Comparison of ENCODE assay signal across 13 cellular contexts in the genomic region with DNA sequence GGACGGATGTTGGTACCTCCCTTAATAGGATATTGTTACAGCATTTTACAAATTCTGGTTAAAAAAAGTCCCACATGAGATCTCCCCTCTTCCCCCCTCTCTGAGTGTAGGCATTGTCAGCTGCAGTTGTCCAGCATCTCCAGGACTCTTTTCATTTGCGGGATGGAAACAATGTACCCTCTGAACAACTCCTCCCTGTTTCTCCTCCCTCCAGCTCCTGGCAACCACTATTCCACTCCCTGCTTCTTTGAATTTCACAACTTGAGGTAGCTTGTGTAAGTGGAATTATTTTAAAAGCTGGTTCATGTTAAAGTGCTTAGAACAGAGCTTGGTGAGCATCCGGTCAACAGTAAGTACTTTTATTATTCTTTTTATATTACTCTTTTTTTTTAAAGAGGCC.
DNase-seq lines count a peak whose midpoint lies in the region; ATAC-seq and TF ChIP-seq lines count a peak whose summit lies in the region.
"Had no signal": no experiment of that assay in that cellular context is flagged by ENCODE, and none has a peak within 500 bp of the region (broad histone marks: within the 10 kb centered on the region; RNA-seq: fewer than 3 reads in every experiment).

No MANE protein-coding gene starts in this region.

- peak overlapping the region; percentile 42 to 71 (median 52) for H3K27ac ChIP-seq in esophagus muscularis mucosa (replicated peaks in 1 of 4)

- DNase-seq in GM03348 (ENCODE audit: low spot score) (peak; percentile 41), NCI-H69 (lab: John Stamatoyannopoulos, UW) (peak; percentile 2), esophagus muscularis mucosa (ENCODE audit: extremely low spot score) (no peak), putamen (ENCODE audit: low spot score) (peak; percentile 37), SHP77 (lab: John Stamatoyannopoulos, UW) (no peak)
- DNase-seq in activated naive CD4-positive, alpha-beta T cell treated with Interleukin-2 at 50 U/mL for 16 hours = no peak
- DNase-seq: activated T-cell treated with anti-CD3 and anti-CD28 coated beads, Interleukin-2, amount 50 U/mL, for 48 hours; cortex of kidney; mucosa of descending colon; NCI-H2029 treated with DMSO at 0.1 percent for 48 hours; small intestine had no signal

- no peaks in the 10 kb centered on the region for H3K36me3 ChIP-seq in esophagus muscularis mucosa

- ATAC-seq in HG03342 (IDR thresholded peaks at IDR 0.05; ENCODE audit: unreplicated experiment) = no peak
- ATAC-seq in activated CD4-positive, CD25-positive, alpha-beta regulatory T cell treated with anti-CD3 and anti-CD28 coated beads, Interleukin-2, amount 50 U/mL, for 24 hours = no peak
- ATAC-seq: mucosa of descending colon had no signal

- peaks cover 15 to 37% (median 25%) of the 10 kb centered on the region in 4 donors for H3K4me1 ChIP-seq in esophagus muscularis mucosa

- H3K9me3 ChIP-seq in esophagus muscularis mucosa = no peaks in the 10 kb centered on the region
- H3K9me3 ChIP-seq: mucosa of descending colon had no signal

- WGBS in esophagus muscularis mucosa = 37% methylated on average over 3 of the region's 3 CpGs

- TF ChIP-seq CTCF in esophagus muscularis mucosa (IDR thresholded peaks at IDR 0.05) = no peak

- no peak for TF ChIP-seq EP300 in esophagus muscularis mucosa (IDR thresholded peaks at IDR 0.05)

- no peak for TF ChIP-seq POLR2A in esophagus muscularis mucosa (IDR thresholded peaks at IDR 0.05; ENCODE audit: low read depth)

- H3K27me3 ChIP-seq in esophagus muscularis mucosa = no peaks in the 10 kb centered on the region

- no peak overlapping the region for H3K4me3 ChIP-seq in esophagus muscularis mucosa
- H3K4me3 ChIP-seq: mucosa of descending colon had no signal

- intact Hi-C loops in esophagus muscularis mucosa (cut with DNase I) = loop anchor here (10.0 kb wide), 1 partner anchor 140 kb away; no protein-coding TSS in a partner anchor

Comparison
In these comparisons a context has a peak if more than half of its experiments do, and no peak if none do; other contexts are left out.
1. DNase-seq: peak in GM03348 (single experiment), NCI-H69 (single experiment) and putamen (single experiment); none in esophagus muscularis mucosa (single experiment), activated naive CD4-positive, alpha-beta T cell treated with Interleukin-2 at 50 U/mL for 16 hours (single experiment) and SHP77 (0 of 2).